Comparison of ENCODE assay signal across 1 cellular context in the genomic region with DNA sequence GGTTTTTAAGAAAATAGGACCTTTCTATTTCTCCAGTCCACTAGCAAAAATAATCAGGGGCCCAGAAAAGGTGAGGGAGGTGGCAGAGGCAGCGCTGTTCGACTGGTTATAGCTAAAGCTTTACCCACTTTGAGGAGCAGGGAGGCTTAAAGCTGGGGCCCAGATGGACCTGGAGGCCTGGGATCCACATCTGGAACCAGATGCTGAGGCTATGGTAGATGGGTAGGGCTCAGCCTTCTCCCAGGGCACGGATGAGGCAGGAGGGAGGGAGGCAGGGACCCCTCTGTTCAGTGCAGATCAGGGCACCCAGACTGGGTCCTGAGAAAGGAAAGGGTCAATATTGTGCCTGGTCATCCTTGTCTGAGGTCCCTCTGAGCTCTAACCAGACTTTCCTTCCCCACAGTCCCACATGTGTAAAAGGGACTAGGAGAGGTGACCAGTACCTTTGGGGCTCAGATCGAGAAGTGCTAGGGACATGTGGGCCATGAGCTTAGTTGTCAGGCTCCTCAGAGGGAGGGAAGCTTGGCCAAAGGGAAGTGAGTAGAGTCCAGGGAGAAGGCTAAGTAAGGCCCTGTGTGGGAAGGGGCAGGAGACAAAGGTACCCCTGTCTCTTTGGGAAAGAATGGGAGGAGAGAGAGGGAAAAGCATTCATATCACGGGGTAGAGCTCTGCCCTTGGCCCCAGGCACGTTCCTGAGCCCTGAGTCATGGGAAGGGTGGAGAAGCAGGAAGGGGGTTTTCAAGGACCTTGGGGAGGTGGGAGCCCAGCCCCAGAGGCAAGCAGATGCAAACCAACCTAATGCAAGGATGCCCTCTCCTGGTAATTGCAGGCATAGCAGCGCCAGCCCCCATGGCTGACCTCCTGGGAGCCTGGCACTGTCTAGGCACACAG.
TF ChIP-seq lines count a peak whose summit lies in the region.

No MANE protein-coding gene starts in this region.

TF ChIP-seq in HepG2, 621 proteins besides CTCF, POLR2A, EP300 and RAD21 (continued from another document and continues in another):
- TF ChIP-seq, protein P1, sequence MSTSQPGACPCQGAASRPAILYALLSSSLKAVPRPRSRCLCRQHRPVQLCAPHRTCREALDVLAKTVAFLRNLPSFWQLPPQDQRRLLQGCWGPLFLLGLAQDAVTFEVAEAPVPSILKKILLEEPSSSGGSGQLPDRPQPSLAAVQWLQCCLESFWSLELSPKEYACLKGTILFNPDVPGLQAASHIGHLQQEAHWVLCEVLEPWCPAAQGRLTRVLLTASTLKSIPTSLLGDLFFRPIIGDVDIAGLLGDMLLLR (CRISPR knock-in tag; IDR thresholded peaks at IDR 0.05) = peak; percentile 12; the same call in 1 of the 2 replicates
- TF ChIP-seq ZKSCAN1 (IDR thresholded peaks at IDR 0.05; ENCODE audit: low read length) (peak; percentile 57; the same call in 1 of the 2 replicates), LCORL (IDR thresholded peaks at IDR 0.05) (peak; percentile 70; the same call in 1 of the 2 replicates), LCORL (CRISPR knock-in tag; IDR thresholded peaks at IDR 0.05) (peak; percentile 98), ERF (CRISPR knock-in tag; IDR thresholded peaks at IDR 0.05) (peak; percentile 88; the same call in 1 of the 2 replicates), ZNF614 (CRISPR knock-in tag; IDR thresholded peaks at IDR 0.05; ENCODE audit: borderline replicate concordance) (peak; percentile 83; the same call in 1 of the 2 replicates), MAZ (IDR thresholded peaks at IDR 0.05; ENCODE audit: borderline replicate concordance, low read depth, low read length) (peak; percentile 84), MAZ (CRISPR knock-in tag; IDR thresholded peaks at IDR 0.05; ENCODE audit: low read depth) (peak; percentile 82), ZNF343 (CRISPR knock-in tag; IDR thresholded peaks at IDR 0.05) (peak; percentile 54; the same call in 1 of the 2 replicates), ZNF761 (CRISPR knock-in tag; conservative IDR thresholded peaks at IDR 0.05) (0 out of 2 replicates have a peak, but pooled peaks have one; percentile 64), ZNF781 (CRISPR knock-in tag; IDR thresholded peaks at IDR 0.05; ENCODE audit: borderline replicate concordance, not compliant biosample characterization) (peak; percentile 68), ASH2L (IDR thresholded peaks at IDR 0.05; ENCODE audit: insufficient read length, low read depth, low read length) (peak; percentile 68), CREM (IDR thresholded peaks at IDR 0.05) (peak; percentile 34; the same call in 1 of the 2 replicates), CREM (CRISPR knock-in tag; IDR thresholded peaks at IDR 0.05) (no peak), ISL2 (CRISPR knock-in tag; IDR thresholded peaks at IDR 0.05) (peak; percentile 62; the same call in 1 of the 2 replicates), REPIN1 (CRISPR knock-in tag; IDR thresholded peaks at IDR 0.05; ENCODE audit: borderline replicate concordance, low read depth) (peak; percentile 55; the same call in 1 of the 2 replicates), GATAD1 (CRISPR knock-in tag; IDR thresholded peaks at IDR 0.05) (peak; percentile 61), MXD4 (CRISPR knock-in tag; IDR thresholded peaks at IDR 0.05) (peak; percentile 79; the same call in 1 of the 2 replicates), ZNF891 (CRISPR knock-in tag; IDR thresholded peaks at IDR 0.05) (peak; percentile 37; the same call in 1 of the 2 replicates), SIX4 (CRISPR knock-in tag; IDR thresholded peaks at IDR 0.05) (no peak), KDM4B (CRISPR knock-in tag; IDR thresholded peaks at IDR 0.05) (peak; percentile 86; the same call in 1 of the 2 replicates), ZNF451 (CRISPR knock-in tag; IDR thresholded peaks at IDR 0.05) (no peak), ZNF652 (CRISPR knock-in tag; IDR thresholded peaks at IDR 0.05; ENCODE audit: borderline replicate concordance, low read depth) (peak; percentile 7), ATF7-NPFF (CRISPR knock-in tag; IDR thresholded peaks at IDR 0.05; ENCODE audit: low read depth) (0 out of 2 replicates have a peak, but pooled peaks have one; percentile 41), POLR2G (IDR thresholded peaks at IDR 0.05; ENCODE audit: low read depth, low read length) (peak; percentile 39; the same call in 1 of the 2 replicates), ZBTB7A (CRISPR knock-in tag; IDR thresholded peaks at IDR 0.05) (peak; percentile 97), JUN (CRISPR knock-in tag; IDR thresholded peaks at IDR 0.05) (peak; percentile 99), ZNF329 (CRISPR knock-in tag; IDR thresholded peaks at IDR 0.05; ENCODE audit: low read depth) (0 out of 2 replicates have a peak, but pooled peaks have one; percentile 11), NR2F2 (IDR thresholded peaks at IDR 0.05; ENCODE audit: borderline replicate concordance, low read depth) (peak; percentile 76; the same call in 1 of the 2 replicates), HNF4G (IDR thresholded peaks at IDR 0.05; ENCODE audit: borderline replicate concordance, low read depth, low read length) (peak; percentile 46; the same call in 1 of the 2 replicates), HNF4G (CRISPR knock-in tag; IDR thresholded peaks at IDR 0.05; ENCODE audit: borderline replicate concordance, low read depth) (no peak), SPEN (CRISPR knock-in tag; IDR thresholded peaks at IDR 0.05; ENCODE audit: low read depth) (peak; percentile 68; the same call in 1 of the 2 replicates), POGZ (CRISPR knock-in tag; IDR thresholded peaks at IDR 0.05) (peak; percentile 42; the same call in 1 of the 2 replicates), ZIK1 (CRISPR knock-in tag; IDR thresholded peaks at IDR 0.05; ENCODE audit: borderline replicate concordance, low read depth) (peak; percentile 65; the same call in 1 of the 2 replicates), ZFP36L1 (CRISPR knock-in tag; IDR thresholded peaks at IDR 0.05) (peak; percentile 48; the same call in 1 of the 2 replicates), JUNB (CRISPR knock-in tag; IDR thresholded peaks at IDR 0.05; ENCODE audit: borderline replicate concordance) (peak; percentile 100), KDM3A (CRISPR knock-in tag; IDR thresholded peaks at IDR 0.05; ENCODE audit: low read depth) (peak; percentile 77), HDAC1 (CRISPR knock-in tag; IDR thresholded peaks at IDR 0.05) (peak; percentile 65), GATAD2A (CRISPR knock-in tag; IDR thresholded peaks at IDR 0.05) (peak; percentile 95)
- TF ChIP-seq, protein P2, sequence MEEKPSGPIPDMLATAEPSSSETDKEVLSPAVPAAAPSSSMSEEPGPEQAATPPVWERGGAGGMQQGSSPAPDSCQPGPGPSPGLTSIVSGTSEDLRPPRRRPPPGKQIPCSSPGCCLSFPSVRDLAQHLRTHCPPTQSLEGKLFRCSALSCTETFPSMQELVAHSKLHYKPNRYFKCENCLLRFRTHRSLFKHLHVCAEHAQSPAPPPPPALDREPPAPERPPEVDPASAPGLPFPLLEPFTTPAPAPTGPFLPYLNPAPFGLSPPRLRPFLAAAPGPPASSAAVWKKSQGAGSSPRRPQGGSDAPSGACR (CRISPR knock-in tag; IDR thresholded peaks at IDR 0.05) = peak; percentile 91
- TF ChIP-seq, protein P3, sequence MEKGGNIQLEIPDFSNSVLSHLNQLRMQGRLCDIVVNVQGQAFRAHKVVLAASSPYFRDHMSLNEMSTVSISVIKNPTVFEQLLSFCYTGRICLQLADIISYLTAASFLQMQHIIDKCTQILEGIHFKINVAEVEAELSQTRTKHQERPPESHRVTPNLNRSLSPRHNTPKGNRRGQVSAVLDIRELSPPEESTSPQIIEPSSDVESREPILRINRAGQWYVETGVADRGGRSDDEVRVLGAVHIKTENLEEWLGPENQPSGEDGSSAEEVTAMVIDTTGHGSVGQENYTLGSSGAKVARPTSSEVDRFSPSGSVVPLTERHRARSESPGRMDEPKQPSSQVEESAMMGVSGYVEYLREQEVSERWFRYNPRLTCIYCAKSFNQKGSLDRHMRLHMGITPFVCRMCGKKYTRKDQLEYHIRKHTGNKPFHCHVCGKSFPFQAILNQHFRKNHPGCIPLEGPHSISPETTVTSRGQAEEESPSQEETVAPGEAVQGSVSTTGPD (CRISPR knock-in tag; IDR thresholded peaks at IDR 0.05) = 0 out of 2 replicates have a peak, but pooled peaks have one; percentile 32
- TF ChIP-seq, protein P4, sequence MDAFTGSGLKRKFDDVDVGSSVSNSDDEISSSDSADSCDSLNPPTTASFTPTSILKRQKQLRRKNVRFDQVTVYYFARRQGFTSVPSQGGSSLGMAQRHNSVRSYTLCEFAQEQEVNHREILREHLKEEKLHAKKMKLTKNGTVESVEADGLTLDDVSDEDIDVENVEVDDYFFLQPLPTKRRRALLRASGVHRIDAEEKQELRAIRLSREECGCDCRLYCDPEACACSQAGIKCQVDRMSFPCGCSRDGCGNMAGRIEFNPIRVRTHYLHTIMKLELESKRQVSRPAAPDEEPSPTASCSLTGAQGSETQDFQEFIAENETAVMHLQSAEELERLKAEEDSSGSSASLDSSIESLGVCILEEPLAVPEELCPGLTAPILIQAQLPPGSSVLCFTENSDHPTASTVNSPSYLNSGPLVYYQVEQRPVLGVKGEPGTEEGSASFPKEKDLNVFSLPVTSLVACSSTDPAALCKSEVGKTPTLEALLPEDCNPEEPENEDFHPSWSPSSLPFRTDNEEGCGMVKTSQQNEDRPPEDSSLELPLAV (CRISPR knock-in tag; conservative IDR thresholded peaks at IDR 0.05; ENCODE audit: low read depth) = no peak
- TF ChIP-seq, protein P5, sequence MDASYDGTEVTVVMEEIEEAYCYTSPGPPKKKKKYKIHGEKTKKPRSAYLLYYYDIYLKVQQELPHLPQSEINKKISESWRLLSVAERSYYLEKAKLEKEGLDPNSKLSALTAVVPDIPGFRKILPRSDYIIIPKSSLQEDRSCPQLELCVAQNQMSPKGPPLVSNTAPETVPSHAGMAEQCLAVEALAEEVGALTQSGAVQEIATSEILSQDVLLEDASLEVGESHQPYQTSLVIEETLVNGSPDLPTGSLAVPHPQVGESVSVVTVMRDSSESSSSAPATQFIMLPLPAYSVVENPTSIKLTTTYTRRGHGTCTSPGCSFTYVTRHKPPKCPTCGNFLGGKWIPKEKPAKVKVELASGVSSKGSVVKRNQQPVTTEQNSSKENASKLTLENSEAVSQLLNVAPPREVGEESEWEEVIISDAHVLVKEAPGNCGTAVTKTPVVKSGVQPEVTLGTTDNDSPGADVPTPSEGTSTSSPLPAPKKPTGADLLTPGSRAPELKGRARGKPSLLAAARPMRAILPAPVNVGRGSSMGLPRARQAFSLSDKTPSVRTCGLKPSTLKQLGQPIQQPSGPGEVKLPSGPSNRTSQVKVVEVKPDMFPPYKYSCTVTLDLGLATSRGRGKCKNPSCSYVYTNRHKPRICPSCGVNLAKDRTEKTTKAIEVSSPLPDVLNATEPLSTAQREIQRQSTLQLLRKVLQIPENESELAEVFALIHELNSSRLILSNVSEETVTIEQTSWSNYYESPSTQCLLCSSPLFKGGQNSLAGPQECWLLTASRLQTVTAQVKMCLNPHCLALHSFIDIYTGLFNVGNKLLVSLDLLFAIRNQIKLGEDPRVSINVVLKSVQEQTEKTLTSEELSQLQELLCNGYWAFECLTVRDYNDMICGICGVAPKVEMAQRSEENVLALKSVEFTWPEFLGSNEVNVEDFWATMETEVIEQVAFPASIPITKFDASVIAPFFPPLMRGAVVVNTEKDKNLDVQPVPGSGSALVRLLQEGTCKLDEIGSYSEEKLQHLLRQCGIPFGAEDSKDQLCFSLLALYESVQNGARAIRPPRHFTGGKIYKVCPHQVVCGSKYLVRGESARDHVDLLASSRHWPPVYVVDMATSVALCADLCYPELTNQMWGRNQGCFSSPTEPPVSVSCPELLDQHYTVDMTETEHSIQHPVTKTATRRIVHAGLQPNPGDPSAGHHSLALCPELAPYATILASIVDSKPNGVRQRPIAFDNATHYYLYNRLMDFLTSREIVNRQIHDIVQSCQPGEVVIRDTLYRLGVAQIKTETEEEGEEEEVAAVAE (CRISPR knock-in tag; IDR thresholded peaks at IDR 0.05; ENCODE audit: borderline replicate concordance) = no peak
- TF ChIP-seq, protein P6, sequence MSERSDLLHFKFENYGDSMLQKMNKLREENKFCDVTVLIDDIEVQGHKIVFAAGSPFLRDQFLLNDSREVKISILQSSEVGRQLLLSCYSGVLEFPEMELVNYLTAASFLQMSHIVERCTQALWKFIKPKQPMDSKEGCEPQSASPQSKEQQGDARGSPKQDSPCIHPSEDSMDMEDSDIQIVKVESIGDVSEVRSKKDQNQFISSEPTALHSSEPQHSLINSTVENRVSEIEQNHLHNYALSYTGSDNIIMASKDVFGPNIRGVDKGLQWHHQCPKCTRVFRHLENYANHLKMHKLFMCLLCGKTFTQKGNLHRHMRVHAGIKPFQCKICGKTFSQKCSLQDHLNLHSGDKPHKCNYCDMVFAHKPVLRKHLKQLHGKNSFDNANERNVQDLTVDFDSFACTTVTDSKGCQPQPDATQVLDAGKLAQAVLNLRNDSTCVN (CRISPR knock-in tag; IDR thresholded peaks at IDR 0.05; ENCODE audit: borderline replicate concordance) = peak; percentile 30; the same call in 1 of the 2 replicates
- TF ChIP-seq, protein P7, sequence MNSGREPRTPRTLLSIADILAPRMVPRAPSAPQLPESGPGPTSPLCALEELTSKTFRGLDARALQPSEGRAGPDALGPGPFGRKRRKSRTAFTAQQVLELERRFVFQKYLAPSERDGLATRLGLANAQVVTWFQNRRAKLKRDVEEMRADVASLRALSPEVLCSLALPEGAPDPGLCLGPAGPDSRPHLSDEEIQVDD (CRISPR knock-in tag; IDR thresholded peaks at IDR 0.05; ENCODE audit: borderline replicate concordance) = peak; percentile 80; the same call in 1 of the 2 replicates
- TF ChIP-seq, protein P8, sequence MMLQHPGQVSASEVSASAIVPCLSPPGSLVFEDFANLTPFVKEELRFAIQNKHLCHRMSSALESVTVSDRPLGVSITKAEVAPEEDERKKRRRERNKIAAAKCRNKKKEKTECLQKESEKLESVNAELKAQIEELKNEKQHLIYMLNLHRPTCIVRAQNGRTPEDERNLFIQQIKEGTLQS (CRISPR knock-in tag; IDR thresholded peaks at IDR 0.05) = peak; percentile 99
- TF ChIP-seq, protein P9, sequence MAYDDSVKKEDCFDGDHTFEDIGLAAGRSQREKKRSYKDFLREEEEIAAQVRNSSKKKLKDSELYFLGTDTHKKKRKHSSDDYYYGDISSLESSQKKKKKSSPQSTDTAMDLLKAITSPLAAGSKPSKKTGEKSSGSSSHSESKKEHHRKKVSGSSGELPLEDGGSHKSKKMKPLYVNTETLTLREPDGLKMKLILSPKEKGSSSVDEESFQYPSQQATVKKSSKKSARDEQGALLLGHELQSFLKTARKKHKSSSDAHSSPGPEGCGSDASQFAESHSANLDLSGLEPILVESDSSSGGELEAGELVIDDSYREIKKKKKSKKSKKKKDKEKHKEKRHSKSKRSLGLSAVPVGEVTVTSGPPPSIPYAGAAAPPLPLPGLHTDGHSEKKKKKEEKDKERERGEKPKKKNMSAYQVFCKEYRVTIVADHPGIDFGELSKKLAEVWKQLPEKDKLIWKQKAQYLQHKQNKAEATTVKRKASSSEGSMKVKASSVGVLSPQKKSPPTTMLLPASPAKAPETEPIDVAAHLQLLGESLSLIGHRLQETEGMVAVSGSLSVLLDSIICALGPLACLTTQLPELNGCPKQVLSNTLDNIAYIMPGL (CRISPR knock-in tag; IDR thresholded peaks at IDR 0.05; ENCODE audit: borderline replicate concordance in 1 of 2, low read depth in 1 of 2) = peak; percentile 76 to 90
